Comparison of ENCODE assay signal across 10 cellular contexts in genomic region chr17:41800601-41801373, GRCh38. TPM values are rescaled to one million over a fixed set of nuclear protein-coding genes. Genes with fewer than 3 reads are reported as not detected.
DNase-seq lines count a peak whose midpoint lies in the region; ATAC-seq and TF ChIP-seq lines count a peak whose summit lies in the region.
"Had no signal": no experiment of that assay in that cellular context is flagged by ENCODE, and none has a peak within 500 bp of the region (broad histone marks: within the 10 kb centered on the region; RNA-seq: fewer than 3 reads in every experiment).

No MANE protein-coding gene starts in this region.

- peak overlapping the region; percentile 82 for H3K27ac ChIP-seq in HCT116 (ENCODE audit: low read depth, low read length)
- H3K27ac ChIP-seq in RWPE2 (ENCODE audit: poor library complexity, severe bottlenecking), result peak overlapping the region; percentile 97
- H3K27ac ChIP-seq: spleen had no signal

- ATAC-seq in HCT116 (peak; percentile 88), RWPE2 (ENCODE audit: low read depth) (peak; percentile 79), left ventricle myocardium superior (peak; percentile 40), GM21619 (IDR thresholded peaks at IDR 0.05; ENCODE audit: unreplicated experiment) (no peak)

- POLR2A ChIA-PET in HCT116 (lab: Charles Lee), result interaction anchor here (0.6 to 5.5 kb wide), 16 partner anchors 8 to 112 kb away, joined by 3 to 77 read pairs (median 4); partner anchors contain the start of genes EIF1, JUP and P3H4

- peak overlapping the region; percentile 73 for H3K4me2 ChIP-seq in HCT116 (ENCODE audit: low read length)
- peak overlapping the region; percentile 74 for H3K4me2 ChIP-seq in skeletal muscle satellite cell (ENCODE audit: low read length)

- H3K9me2 ChIP-seq in HCT116 (ENCODE audit: insufficient read depth), result no peaks in the 10 kb centered on the region

- H4K20me1 ChIP-seq in HCT116 (ENCODE audit: insufficient read depth), result no peaks in the 10 kb centered on the region

- BruUV-seq in HCT116 (replicated peaks; lab: Mats Ljungman, UMichigan), result TSS peak; percentile 60

- TF ChIP-seq CTCF in HCT116 (IDR thresholded peaks at IDR 0.05 in 2 of 3, conservative IDR thresholded peaks at IDR 0.05 in 1 of 3; ENCODE audit: borderline replicate concordance in 1 of 3, insufficient read depth in 1 of 3, low read depth in 2 of 3, low read length in 2 of 3) (no peak), RWPE2 (IDR thresholded peaks at IDR 0.05; ENCODE audit: poor library complexity, severe bottlenecking) (no peak)

- intact Hi-C loops in HCT116 (cut with micrococcal nuclease), result loop anchor here (1.0 to 2.0 kb wide), 3 partner anchors 14 to 62 kb away; partner anchors contain the start of gene JUP
- intact Hi-C loops in left ventricle myocardium superior (cut with micrococcal nuclease), result loop anchor here (2.0 kb wide), 1 partner anchor 62 kb away; no protein-coding TSS in a partner anchor

- RAD21 ChIA-PET in HCT116 (lab: Charles Lee; ENCODE audit: low non-redundant PET in 1 of 2, low total read pairs in 2 of 2, uncharacterized antibody in 2 of 2, unreplicated experiment in 2 of 2), result interaction anchor here (0.6 to 2.5 kb wide), 11 partner anchors 15 to 66 kb away, joined by 3 to 13 read pairs (median 3); partner anchors contain the start of gene JUP (in 2 of the 2)

- H3K9me3 ChIP-seq in HCT116 (ENCODE audit: control insufficient read depth in 1 of 2, insufficient read depth in 1 of 2, low read depth in 1 of 2, low read length in 2 of 2) (no peaks in the 10 kb centered on the region), RWPE2 (ENCODE audit: severe bottlenecking) (no peaks in the 10 kb centered on the region), skeletal muscle satellite cell (replicated peaks; ENCODE audit: low read length) (no peaks in the 10 kb centered on the region)
- H3K9me3 ChIP-seq: adrenal gland, spleen had no signal

- H3K9ac ChIP-seq in HCT116 (ENCODE audit: low read length) (peak overlapping the region; percentile 58), skeletal muscle satellite cell (ENCODE audit: low read depth, low read length) (no peak overlapping the region)

- DNase-seq in HCT116 (ENCODE audit: low read depth, low spot score) (peak; percentile 92), RWPE2 (ENCODE audit: low spot score) (peak; percentile 99), left ventricle myocardium superior (no peak), NCI-H1694 treated with DMSO at 0.1 percent for 48 hours (lab: John Stamatoyannopoulos, UW) (no peak), hippocampal formation (lab: John Stamatoyannopoulos, UW) (no peak)
- no peak for DNase-seq in activated CD4-positive, CD25-positive, alpha-beta regulatory T cell treated with anti-CD3 and anti-CD28 coated beads, Interleukin-2, amount 50 U/mL, for 72 hours

- TF ChIP-seq RAD21 in HCT116 (IDR thresholded peaks at IDR 0.05; ENCODE audit: low read depth), result peak; percentile 40

- peak overlapping the region; percentile 32 to 39 for H3K4me3 ChIP-seq in HCT116 (replicated peaks in 1 of 2; ENCODE audit: low read depth in 1 of 2, low read length in 2 of 2)
- no peak overlapping the region for H3K4me3 ChIP-seq in RWPE2 (ENCODE audit: severe bottlenecking)
- H3K4me3 ChIP-seq in skeletal muscle satellite cell (ENCODE audit: low read length), result no peak overlapping the region
- H3K4me3 ChIP-seq: adrenal gland had no signal

- H3K27me3 ChIP-seq in HCT116 (ENCODE audit: insufficient read depth, low read length), result no peaks in the 10 kb centered on the region
- no peaks in the 10 kb centered on the region for H3K27me3 ChIP-seq in RWPE2 (ENCODE audit: insufficient read depth, poor library complexity, severe bottlenecking)
- peaks cover 2% of the 10 kb centered on the region for H3K27me3 ChIP-seq in skeletal muscle satellite cell (ENCODE audit: control insufficient read depth, insufficient read depth, low read length)
- H3K27me3 ChIP-seq: adrenal gland, spleen had no signal

- H2AFZ ChIP-seq in HCT116 (ENCODE audit: low read depth, low read length, poor library complexity, severe bottlenecking), result no peak overlapping the region

- TF ChIP-seq POLR2A in HCT116 (IDR thresholded peaks at IDR 0.05; ENCODE audit: borderline replicate concordance, extremely low read depth, insufficient read depth, insufficient read length), result no peak

- H3K36me3 ChIP-seq in HCT116 (ENCODE audit: control insufficient read depth in 1 of 2, insufficient read depth in 2 of 2, low read length in 2 of 2) (no peaks in the 10 kb centered on the region), RWPE2 (ENCODE audit: low read depth) (peaks cover 19% of the 10 kb centered on the region), skeletal muscle satellite cell (ENCODE audit: insufficient read depth, low read length) (peaks cover 6% of the 10 kb centered on the region)
- H3K36me3 ChIP-seq: adrenal gland, spleen had no signal

- H3K79me2 ChIP-seq in HCT116 (ENCODE audit: insufficient read depth, low read length), result no peaks in the 10 kb centered on the region

- H3K4me1 ChIP-seq in HCT116 (ENCODE audit: control insufficient read depth in 1 of 2, insufficient read depth in 2 of 2, low read length in 2 of 2) (peaks cover 26 to 47% of the 10 kb centered on the region in 2 experiments), RWPE2 (ENCODE audit: insufficient read depth, poor library complexity, severe bottlenecking) (peaks cover 21% of the 10 kb centered on the region), skeletal muscle satellite cell (ENCODE audit: control insufficient read depth, insufficient read depth, low read length) (peaks cover 8% of the 10 kb centered on the region)

- CTCF ChIA-PET in HCT116 (lab: Charles Lee), result interaction anchor here (0.6 to 7.4 kb wide), 10 partner anchors 8 to 65 kb away, joined by 3 to 109 read pairs (median 5); partner anchors contain the start of genes JUP and P3H4

TF ChIP-seq in HCT116, 20 proteins besides CTCF, POLR2A, EP300 and RAD21:
- no peak for TF ChIP-seq REST (IDR thresholded peaks at IDR 0.05; ENCODE audit: low read depth)
- TF ChIP-seq POLR2AphosphoS5 (IDR thresholded peaks at IDR 0.05; ENCODE audit: low read depth, low read length), result peak; percentile 46
- peak; percentile 83 for TF ChIP-seq MAX (IDR thresholded peaks at IDR 0.05)
- no peak for TF ChIP-seq EZH2phosphoT487 (IDR thresholded peaks at IDR 0.05; ENCODE audit: borderline replicate concordance)
- TF ChIP-seq ZNF274 (IDR thresholded peaks at IDR 0.05; ENCODE audit: low read depth, low read length), result no peak
- TF ChIP-seq TCF7L2 (IDR thresholded peaks at IDR 0.05; ENCODE audit: borderline replicate concordance, extremely low read depth, insufficient read depth, insufficient read length), result peak; percentile 55
- TF ChIP-seq EGR1 (IDR thresholded peaks at IDR 0.05; ENCODE audit: low read depth), result no peak
- no peak for TF ChIP-seq CBX3 (IDR thresholded peaks at IDR 0.05; ENCODE audit: low read depth)
- no peak for TF ChIP-seq YY1 (IDR thresholded peaks at IDR 0.05; ENCODE audit: extremely low read depth, insufficient replicate concordance, low read depth, low read length)
- peak; percentile 53; the same call in 1 of the 2 replicates for TF ChIP-seq SIN3A (IDR thresholded peaks at IDR 0.05; ENCODE audit: low read depth)
- peak; percentile 80; the same call in 1 of the 2 replicates for TF ChIP-seq SP1 (IDR thresholded peaks at IDR 0.05; ENCODE audit: low read depth)
- no peak for TF ChIP-seq EZH2 (IDR thresholded peaks at IDR 0.05)

RNA-seq across cellular contexts. Expression of gene P3H4, which starts 11.0 kb away (rescaled TPM):
- total RNA-seq in HCT116 (2021; ENCODE audit: unreplicated experiment), result 23.4 TPM
- 17.4 and 22.0 TPM in 2 replicates for polyA plus RNA-seq in HCT116 (2012)
- total RNA-seq in left ventricle myocardium superior, result 7.0 TPM
- 33.0 and 47.6 TPM in 2 replicates for total RNA-seq in skeletal muscle satellite cell (2012; rRNA removed)

RNA-seq across cellular contexts. Expression of gene FKBP10, which starts 12.0 kb away (rescaled TPM):
- 78.5 TPM for total RNA-seq in HCT116 (2021; ENCODE audit: unreplicated experiment)
- polyA plus RNA-seq in HCT116 (2012), result 70.0 and 93.6 TPM in 2 replicates
- 10.2 TPM for total RNA-seq in left ventricle myocardium superior
- total RNA-seq in skeletal muscle satellite cell (2012; rRNA removed), result 290 and 339 TPM in 2 replicates

RNA-seq across cellular contexts. Expression of gene JUP, which starts 14.3 kb away (rescaled TPM):
- total RNA-seq in HCT116 (2021; ENCODE audit: unreplicated experiment), result 224 TPM
- 322 and 372 TPM in 2 replicates for polyA plus RNA-seq in HCT116 (2012)
- 217 TPM for total RNA-seq in left ventricle myocardium superior
- 2.3 and 8.1 TPM in 2 replicates for total RNA-seq in skeletal muscle satellite cell (2012; rRNA removed)

RNA-seq across cellular contexts. Expression of gene NT5C3B, which starts 35.2 kb away (rescaled TPM):
- total RNA-seq in HCT116 (2021; ENCODE audit: unreplicated experiment) (110 TPM), left ventricle myocardium superior (19.3 TPM)
- polyA plus RNA-seq in HCT116 (2012), result 83.7 and 114 TPM in 2 replicates
- 50.2 and 57.3 TPM in 2 replicates for total RNA-seq in skeletal muscle satellite cell (2012; rRNA removed)

RNA-seq across cellular contexts. Expression of gene KLHL10, which starts 36.8 kb away (rescaled TPM):
- not detected for total RNA-seq in HCT116 (2021; ENCODE audit: unreplicated experiment)
- 0.04 and 0.06 TPM in 2 replicates for polyA plus RNA-seq in HCT116 (2012)
- 0.12 TPM for total RNA-seq in left ventricle myocardium superior
- under 0.01 and 0.22 TPM in 2 replicates for total RNA-seq in skeletal muscle satellite cell (2012; rRNA removed)

Comparison
In these comparisons a context has a peak if more than half of its experiments do, and no peak if none do; other contexts are left out.
1. DNase-seq: peak in HCT116 (single experiment) and RWPE2 (single experiment); none in left ventricle myocardium superior (single experiment), NCI-H1694 treated with DMSO at 0.1 percent for 48 hours (single experiment), hippocampal formation (0 of 2) and activated CD4-positive, CD25-positive, alpha-beta regulatory T cell treated with anti-CD3 and anti-CD28 coated beads, Interleukin-2, amount 50 U/mL, for 72 hours (single experiment).
2. H3K4me3 ChIP-seq: peak in HCT116 (2 of 2); none in RWPE2 (single experiment) and skeletal muscle satellite cell (single experiment).